31 cellular contexts compared by ENCODE assay signal in the genomic region with DNA sequence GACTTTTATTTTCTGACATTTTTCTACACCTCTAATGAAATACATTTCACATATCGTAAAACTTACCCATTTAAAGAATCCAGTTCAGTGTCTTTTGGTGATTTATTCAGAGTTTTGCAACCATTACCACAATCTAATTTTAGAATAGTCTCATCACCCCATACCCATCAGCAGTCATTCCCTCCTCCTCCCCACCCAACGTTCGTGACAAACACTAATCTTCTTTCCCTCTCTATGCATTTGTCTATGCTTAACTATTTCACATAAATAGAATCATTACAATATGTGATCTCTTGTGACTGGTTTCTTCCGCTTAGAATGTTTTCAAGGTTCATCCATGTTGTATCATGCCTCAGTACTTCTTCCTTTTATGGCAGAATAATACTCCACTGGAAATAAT. TPM values are rescaled to one million over a fixed set of nuclear protein-coding genes. Genes with fewer than 3 reads are reported as not detected.
DNase-seq lines count a peak whose midpoint lies in the region; ATAC-seq, FAIRE-seq and TF ChIP-seq lines count a peak whose summit lies in the region.
"Had no signal": no experiment of that assay in that cellular context is flagged by ENCODE, and none has a peak within 500 bp of the region (broad histone marks: within the 10 kb centered on the region; RNA-seq: fewer than 3 reads in every experiment).

No MANE protein-coding gene starts in this region.

- no peaks in the 10 kb centered on the region for H3K9me1 ChIP-seq in K562 (ENCODE audit: control insufficient read depth, insufficient read depth, low read length)

- intact Hi-C loops in A673 (cut with micrococcal nuclease; ENCODE audit: unreplicated experiment), result no loop called here
- intact Hi-C loops in K562 (cut with micrococcal nuclease), result loop anchor here (10.0 kb wide), 1 partner anchor 65 kb away; no protein-coding TSS in a partner anchor

- no peak overlapping the region for H2BK5ac ChIP-seq in mesendoderm (ENCODE audit: low read length)

- in situ Hi-C loops in K562 (cut with MboI), result no loop called here

- CTCF ChIA-PET in A673 (lab: Charles Lee), result no interaction called here
- CTCF ChIA-PET in K562 (lab: Yijun Ruan, JAX; ENCODE audit: low intra/inter-chr PET ratio), result no interaction called here

- TF ChIP-seq CTCF in A673 (conservative IDR thresholded peaks at IDR 0.05; ENCODE audit: low read depth, low read length), result no peak
- TF ChIP-seq CTCF in K562 (IDR thresholded peaks at IDR 0.05 in 2 of 3, conservative IDR thresholded peaks at IDR 0.05 in 1 of 3; ENCODE audit: insufficient read depth in 2 of 3, low read depth in 1 of 3, low read length in 3 of 3), result no peak

- POLR2A ChIA-PET in A673 (lab: Charles Lee; ENCODE audit: low non-redundant PET), result no interaction called here
- POLR2A ChIA-PET in K562 (lab: Yijun Ruan, JAX), result no interaction called here

- H3K27ac ChIP-seq in A673 (ENCODE audit: low read depth, low read length, poor library complexity, severe bottlenecking) (no peak overlapping the region), K562 (ENCODE audit: extremely low read depth, low read depth, low read length) (no peak overlapping the region), mesendoderm (ENCODE audit: low read depth, low read length) (no peak overlapping the region)
- H3K27ac ChIP-seq: BLaER1, HL-60, ovary, skin epidermis had no signal

- H3K36me3 ChIP-seq in A673 (ENCODE audit: insufficient read depth, low read length, poor library complexity, severe bottlenecking) (no peaks in the 10 kb centered on the region), K562 (ENCODE audit: control insufficient read depth, insufficient read depth, low read length) (no peaks in the 10 kb centered on the region), mesendoderm (ENCODE audit: control insufficient read depth, insufficient read depth, low read length) (no peaks in the 10 kb centered on the region)
- H3K36me3 ChIP-seq: BLaER1, ovary had no signal

- H3K79me1 ChIP-seq in mesendoderm (ENCODE audit: low read length), result no peaks in the 10 kb centered on the region

- H3K27me3 ChIP-seq in A673 (replicated peaks; ENCODE audit: insufficient read depth, low read depth, low read length, poor library complexity) (no peaks in the 10 kb centered on the region), K562 (ENCODE audit: control insufficient read depth in 2 of 2, insufficient read depth in 2 of 2, low read length in 2 of 2) (no peaks in the 10 kb centered on the region), mesendoderm (ENCODE audit: insufficient read depth, low read length, poor library complexity) (no peaks in the 10 kb centered on the region)
- H3K27me3 ChIP-seq: ovary had no signal

- H3K4me3 ChIP-seq in A673 (ENCODE audit: low read depth, low read length, poor library complexity, severe bottlenecking) (no peak overlapping the region), K562 (no peak overlapping the region), mesendoderm (ENCODE audit: low read length) (no peak overlapping the region)
- H3K4me3 ChIP-seq: BLaER1, ovary, skin epidermis had no signal

- no peak overlapping the region for H2AFZ ChIP-seq in K562 (ENCODE audit: low read depth, low read length)

- no peak overlapping the region for H2BK15ac ChIP-seq in mesendoderm (replicated peaks; ENCODE audit: low read depth)

- FAIRE-seq in K562 (lab: Jason Lieb, UNC), result no peak
- FAIRE-seq: bronchial epithelial cell, kidney had no signal

- no peak for TF ChIP-seq POLR2A in K562 (conservative IDR thresholded peaks at IDR 0.05)

- H3K4me2 ChIP-seq in K562 (ENCODE audit: insufficient read depth, low read length) (no peak overlapping the region), mesendoderm (ENCODE audit: low read length) (no peak overlapping the region)
- H3K4me2 ChIP-seq: BLaER1 had no signal

- H3K18ac ChIP-seq in mesendoderm (ENCODE audit: low read length), result no peak overlapping the region

- H3K4ac ChIP-seq in mesendoderm (ENCODE audit: low read depth, low read length), result no peak overlapping the region

- H2BK120ac ChIP-seq in mesendoderm (ENCODE audit: low read depth, low read length), result no peak overlapping the region

- no peaks in the 10 kb centered on the region; the same call in 2 of the 3 replicates for H3K79me2 ChIP-seq in K562 (ENCODE audit: control insufficient read depth, insufficient read depth, low read length)
- H3K79me2 ChIP-seq in mesendoderm (ENCODE audit: control insufficient read depth, insufficient read depth, low read length), result no peaks in the 10 kb centered on the region

- no TSS peak for BruUV-seq in A673 (replicated peaks; lab: Mats Ljungman, UMichigan)
- BruUV-seq in K562 (replicated peaks; lab: Mats Ljungman, UMichigan), result no TSS peak

- H3K56ac ChIP-seq in mesendoderm (ENCODE audit: low read length), result no peak overlapping the region

- no peaks in the 10 kb centered on the region for H3K9me3 ChIP-seq in A673 (ENCODE audit: low read depth, low read length, poor library complexity, severe bottlenecking)
- no peaks in the 10 kb centered on the region for H3K9me3 ChIP-seq in K562 (replicated peaks; ENCODE audit: control insufficient read depth, insufficient read depth, low read depth, low read length)
- H3K9me3 ChIP-seq: ovary had no signal

- TF ChIP-seq EP300 in K562 (IDR thresholded peaks at IDR 0.05; ENCODE audit: low read length), result no peak

- H3K23ac ChIP-seq in mesendoderm (ENCODE audit: low read length), result no peak overlapping the region

- H4K8ac ChIP-seq in mesendoderm (ENCODE audit: low read depth, low read length), result no peak overlapping the region

- H4K5ac ChIP-seq in mesendoderm (ENCODE audit: low read length), result no peak overlapping the region

- H3K9ac ChIP-seq in K562 (ENCODE audit: insufficient read depth in 1 of 2, low read depth in 2 of 2, low read length in 2 of 2) (no peak overlapping the region), mesendoderm (ENCODE audit: low read length) (no peak overlapping the region)
- H3K9ac ChIP-seq: BLaER1 had no signal

- DNase-seq in A673 (ENCODE audit: low spot score) (peak; percentile 25), GM04504 (ENCODE audit: low read depth) (peak; percentile 52), NOMO-1 treated with dmso at 0.1 percent for 144 hours (lab: John Stamatoyannopoulos, UW; ENCODE audit: unreplicated experiment) (peak; percentile 86), K562 (ENCODE audit: extremely low read depth in 1 of 4, low spot score in 3 of 4) (no peak), islet precursor cell (no peak), mesendoderm (no peak)
- DNase-seq: 8988T; activated B cell treated with CpG ODN at 0.5 μM for 24 hours; activated CD4-positive, alpha-beta T cell treated with anti-CD3 and anti-CD28 coated beads, Interleukin-2, amount 50 U/mL, for 1 hour; activated naive CD4-positive, alpha-beta T cell treated with anti-CD3 and anti-CD28 coated beads for 36 hours; activated T-cell treated with anti-CD3 and anti-CD28 coated beads, Interleukin-2, amount 50 U/mL, for 72 hours; anterior cingulate cortex; DMS53; GDM1; glutamatergic neuron; Karpas-422; kidney; NCI-H1105; NCI-H2029; NCI-H345; NCI-H748 treated with DMSO at 0.1 percent for 48 hours; ovary; SHP77; T1000 had no signal

- TF ChIP-seq RAD21 in K562 (CRISPR knock-in tag; conservative IDR thresholded peaks at IDR 0.05 in 1 of 2, IDR thresholded peaks at IDR 0.05 in 1 of 2), result no peak

- H4K20me1 ChIP-seq in K562 (replicated peaks; ENCODE audit: control insufficient read depth, insufficient read depth, low read length), result no peaks in the 10 kb centered on the region

- H2AK5ac ChIP-seq in mesendoderm (ENCODE audit: low read length), result no peak overlapping the region

- 95% methylated on average over 2 of the region's 4 CpGs for WGBS in K562 (ENCODE audit: insufficient coverage, low coverage, missing lambda C conversion rate)
- WGBS in mesendoderm (ENCODE audit: extremely low coverage, insufficient coverage, low lambda C conversion rate), result 100% methylated on average over 2 of the region's 4 CpGs

- no peak for ATAC-seq in K562
- no peak for ATAC-seq in GM18907 (IDR thresholded peaks at IDR 0.05; ENCODE audit: unreplicated experiment)
- ATAC-seq in GM21423 (IDR thresholded peaks at IDR 0.05; ENCODE audit: unreplicated experiment), result no peak
- ATAC-seq: PC-3 had no signal

- H3K4me1 ChIP-seq in A673 (ENCODE audit: insufficient read depth, low read length, poor library complexity, severe bottlenecking), result no peaks in the 10 kb centered on the region
- H3K4me1 ChIP-seq in K562 (replicated peaks in 1 of 2; ENCODE audit: control insufficient read depth in 2 of 2, insufficient read depth in 2 of 2, low read length in 2 of 2), result peaks cover 0 to 2% of the 10 kb centered on the region in 2 experiments; a peak in 1 of 5 replicates
- no peaks in the 10 kb centered on the region for H3K4me1 ChIP-seq in mesendoderm (ENCODE audit: control insufficient read depth, low read depth, low read length)

TF ChIP-seq in K562, 482 proteins besides CTCF, POLR2A, EP300 and RAD21:
- TF ChIP-seq FOXA3 (CRISPR knock-in tag; conservative IDR thresholded peaks at IDR 0.05 in 1 of 2, IDR thresholded peaks at IDR 0.05 in 1 of 2) (no peak), MEF2A (IDR thresholded peaks at IDR 0.05; ENCODE audit: control insufficient read depth, low read depth, low read length) (peak; percentile 42; the same call in 1 of the 2 replicates)

RNA-seq across cellular contexts. Expression of gene TTC28, which starts 9.5 kb away (rescaled TPM):
- total RNA-seq in A673 (2021) (48.7 and 55.8 TPM in 2 replicates), K562 (2014; rRNA removed) (3.2 and 4.6 TPM in 2 replicates), K562 (2014; rRNA removed; fragmentation: Illumina TruSeq; extraction: Trizol) (3.1 and 5.9 TPM in 2 replicates), K562 (2015; rRNA removed; fragmentation: Illumina TruSeq; extraction: Trizol) (3.1 and 4.4 TPM in 2 replicates), K562 (2021) (10.7 and 10.8 TPM in 2 replicates)
- 50.8 and 59.9 TPM in 2 replicates for total RNA-seq in K562 (2011; cell fraction: chromatin; rRNA removed; ENCODE audit: low replicate concordance)
- 15.0 and 23.2 TPM in 2 replicates for total RNA-seq in K562 (2011; cell fraction: nucleolus; rRNA removed)
- 29.1 and 34.4 TPM in 2 replicates for total RNA-seq in K562 (2011; cell fraction: nucleoplasm; rRNA removed)
- polyA plus RNA-seq in K562 (2011; rRNA removed) (2.1 and 2.2 TPM in 2 replicates), K562 (2014; fragmentation: Illumina TruSeq; extraction: Trizol) (2.9 and 3.9 TPM in 2 replicates), K562 (2014; fragmentation: Nextera tagmentation; extraction: Ambion mirVana) (under 1 TPM; 0.22 to 0.72 TPM), K562 (2014; rRNA removed) (2.2 and 4.4 TPM in 2 replicates)
- 0.83 and 1.4 TPM in 2 replicates for polyA plus RNA-seq in K562 (2011; cell fraction: cytosol; rRNA removed)
- 5.9 and 11.1 TPM in 2 replicates for polyA plus RNA-seq in K562 (2011; cell fraction: nucleus; rRNA removed)
- 4.1 and 5.4 TPM in 2 replicates for polyA plus RNA-seq in K562 (2012)
- 7.0 and 9.1 TPM in 2 replicates for polyA minus RNA-seq in K562 (2011; rRNA and poly(A)+ RNA removed)
- polyA minus RNA-seq in K562 (2011; cell fraction: cytosol; rRNA and poly(A)+ RNA removed), result 2.6 and 7.3 TPM in 2 replicates
- polyA minus RNA-seq in K562 (2011; cell fraction: nucleus; rRNA and poly(A)+ RNA removed), result 14.4 and 17.9 TPM in 2 replicates
- 3.9 TPM for polyA plus RNA-seq in mesendoderm (2013, experiment 1 of 2)
- 5.3 TPM for polyA plus RNA-seq in mesendoderm (2013, experiment 2 of 2)

Comparison
In these comparisons a context has a peak if more than half of its experiments do, and no peak if none do; other contexts are left out.
1. DNase-seq: peak in A673 (single experiment), GM04504 (single experiment) and NOMO-1 treated with dmso at 0.1 percent for 144 hours (single experiment); none in K562 (0 of 4), islet precursor cell (single experiment) and mesendoderm (single experiment).